In genomic region chr12:12442548-12443071, GRCh38 we compare ENCODE assay signal across 9 cellular contexts.
DNase-seq lines count a peak whose midpoint lies in the region; ATAC-seq and TF ChIP-seq lines count a peak whose summit lies in the region.
"Had no signal": no experiment of that assay in that cellular context is flagged by ENCODE, and none has a peak within 500 bp of the region (broad histone marks: within the 10 kb centered on the region; RNA-seq: fewer than 3 reads in every experiment).

No MANE protein-coding gene starts in this region.

- WGBS in heart left ventricle, 4 donors = 39 to 51% (median 48%) methylated on average over 5 of the region's 5 CpGs

- H3K4me1 ChIP-seq in heart left ventricle = peaks cover 0 to 66% (median 31%) of the 10 kb centered on the region in 12 donors

- H3K36me3 Mint-ChIP-seq in activated T-helper 2 cell treated with anti-CD3 and anti-CD28 coated beads, Interferon-gamma antibody, Interleukin-2, Interleukin-4, amounts not matched to agents 10 μg/mL and 5 μg/mL and 100 μg/mL, durations not matched to agents 14 hours and 24 hours and 36 hours (ENCODE audit: low read depth) = peaks cover 36% of the 10 kb centered on the region
- no peaks in the 10 kb centered on the region for H3K36me3 Mint-ChIP-seq in endothelial cell (ENCODE audit: low read depth, unreplicated experiment)

- intact Hi-C loops in activated T-helper 2 cell treated with anti-CD3 and anti-CD28 coated beads, Interferon-gamma antibody, Interleukin-2, Interleukin-4, amounts not matched to agents 10 μg/mL and 5 μg/mL and 100 μg/mL, durations not matched to agents 14 hours and 24 hours and 36 hours (cut with micrococcal nuclease) = loop anchor here (1.0 to 5.0 kb wide), 9 partner anchors 14 to 275 kb away; partner anchors contain the start of genes BORCS5, CDKN1B and DUSP16
- intact Hi-C loops in heart left ventricle (cut with DNase I) = loop anchor here in 1 of 10 donors (5.0 kb wide), 2 partner anchors 45 to 120 kb away; partner anchors contain the start of gene DUSP16

- H3K9me3 Mint-ChIP-seq in activated T-helper 2 cell treated with anti-CD3 and anti-CD28 coated beads, Interferon-gamma antibody, Interleukin-2, Interleukin-4, amounts not matched to agents 10 μg/mL and 5 μg/mL and 100 μg/mL, durations not matched to agents 14 hours and 24 hours and 36 hours = peaks cover 3% of the 10 kb centered on the region
- H3K9me3 Mint-ChIP-seq in endothelial cell (ENCODE audit: unreplicated experiment) = no peaks in the 10 kb centered on the region

- TF ChIP-seq CTCF in heart left ventricle (IDR thresholded peaks at IDR 0.05) = no peak
- TF ChIP-seq CTCF in endothelial cell (IDR thresholded peaks at IDR 0.05; ENCODE audit: unreplicated experiment) = no peak

- no peaks in the 10 kb centered on the region for H3K9me3 ChIP-seq in heart left ventricle

- no peak for TF ChIP-seq POLR2A in heart left ventricle (IDR thresholded peaks at IDR 0.05)

- ATAC-seq in heart left ventricle (peak; percentile 43 to 71 (median 60)), GM18867 (IDR thresholded peaks at IDR 0.05; ENCODE audit: unreplicated experiment) (no peak)

- DNase-seq in NCI-H2227 (lab: John Stamatoyannopoulos, UW; ENCODE audit: unreplicated experiment) = peak; percentile 9
- no peak for DNase-seq in NCI-H2227 treated with DMSO at 0.1 percent for 48 hours (lab: John Stamatoyannopoulos, UW)
- no peak for DNase-seq in activated T-helper 2 cell treated with anti-CD3 and anti-CD28 coated beads, Interferon-gamma antibody, Interleukin-2, Interleukin-4, amounts not matched to agents 10 μg/mL and 5 μg/mL and 100 μg/mL, durations not matched to agents 14 hours and 24 hours and 36 hours (ENCODE audit: low spot score)
- no peak for DNase-seq in heart left ventricle
- peak in 1 of 49 donors; percentile 5 for DNase-seq in substantia nigra (lab: John Stamatoyannopoulos, UW)
- no peak for DNase-seq in endothelial cell (ENCODE audit: low spot score)
- DNase-seq in DMS79 treated with DMSO at 0.1 percent for 48 hours (lab: John Stamatoyannopoulos, UW) = no peak
- DNase-seq: RPMI8226 had no signal

- H3K27me3 Mint-ChIP-seq in activated T-helper 2 cell treated with anti-CD3 and anti-CD28 coated beads, Interferon-gamma antibody, Interleukin-2, Interleukin-4, amounts not matched to agents 10 μg/mL and 5 μg/mL and 100 μg/mL, durations not matched to agents 14 hours and 24 hours and 36 hours (ENCODE audit: low read depth) = no peaks in the 10 kb centered on the region
- H3K27me3 Mint-ChIP-seq in endothelial cell (ENCODE audit: unreplicated experiment) = peaks cover 3% of the 10 kb centered on the region

- H3K27me3 ChIP-seq in heart left ventricle = no peaks in the 10 kb centered on the region

- peak overlapping the region; percentile 95 for H3K27ac Mint-ChIP-seq in activated T-helper 2 cell treated with anti-CD3 and anti-CD28 coated beads, Interferon-gamma antibody, Interleukin-2, Interleukin-4, amounts not matched to agents 10 μg/mL and 5 μg/mL and 100 μg/mL, durations not matched to agents 14 hours and 24 hours and 36 hours
- H3K27ac Mint-ChIP-seq in endothelial cell (ENCODE audit: unreplicated experiment) = no peak overlapping the region

- no peak overlapping the region for H3K4me3 ChIP-seq in heart left ventricle

- H3K27ac ChIP-seq in heart left ventricle (peak overlapping the region; percentile 36 to 80 (median 70)), substantia nigra (ENCODE audit: low read depth, low read length, poor library complexity, severe bottlenecking) (peak overlapping the region; percentile 58)

- no peaks in the 10 kb centered on the region for H3K36me3 ChIP-seq in heart left ventricle

- H3K4me1 Mint-ChIP-seq in activated T-helper 2 cell treated with anti-CD3 and anti-CD28 coated beads, Interferon-gamma antibody, Interleukin-2, Interleukin-4, amounts not matched to agents 10 μg/mL and 5 μg/mL and 100 μg/mL, durations not matched to agents 14 hours and 24 hours and 36 hours (ENCODE audit: low read depth) = peaks cover 88% of the 10 kb centered on the region
- H3K4me1 Mint-ChIP-seq in endothelial cell (ENCODE audit: unreplicated experiment) = peaks cover 16% of the 10 kb centered on the region

- H3K4me3 Mint-ChIP-seq in activated T-helper 2 cell treated with anti-CD3 and anti-CD28 coated beads, Interferon-gamma antibody, Interleukin-2, Interleukin-4, amounts not matched to agents 10 μg/mL and 5 μg/mL and 100 μg/mL, durations not matched to agents 14 hours and 24 hours and 36 hours (ENCODE audit: low read depth) = no peak overlapping the region
- no peak overlapping the region for H3K4me3 Mint-ChIP-seq in endothelial cell (ENCODE audit: unreplicated experiment)
